In genomic region chr12:15629108-15629507, GRCh38 we compare ENCODE assay signal across 8 cellular contexts.
DNase-seq lines count a peak whose midpoint lies in the region; ATAC-seq and TF ChIP-seq lines count a peak whose summit lies in the region.

No MANE protein-coding gene starts in this region.

- intact Hi-C loops in prostate gland (cut with DNase I), result loop anchor here (10.0 kb wide), 1 partner anchor 156 kb away; the partner anchor contains the start of gene EPS8

- TF ChIP-seq CTCF in prostate gland (IDR thresholded peaks at IDR 0.05), result no peak

- no peak overlapping the region for H3K4me3 ChIP-seq in prostate gland

- no peaks in the 10 kb centered on the region for H3K36me3 ChIP-seq in prostate gland

- 16% methylated on average over 5 of the region's 5 CpGs for WGBS in prostate gland

- H3K4me1 ChIP-seq in prostate gland (replicated peaks), result no peaks in the 10 kb centered on the region

- ATAC-seq in GM19468 (IDR thresholded peaks at IDR 0.05; ENCODE audit: extremely low read depth, unreplicated experiment) (peak; percentile 44), HG02970 (IDR thresholded peaks at IDR 0.05; ENCODE audit: low FRiP score, unreplicated experiment) (no peak), GM21528 (IDR thresholded peaks at IDR 0.05; ENCODE audit: low FRiP score, unreplicated experiment) (no peak)

- DNase-seq in OCI-M1 (lab: John Stamatoyannopoulos, UW) (peak; percentile 72), fibroblast of the conjunctiva (ENCODE audit: low read depth) (peak; percentile 96), prostate gland (ENCODE audit: low spot score) (peak; percentile 7), SK-N-DZ (ENCODE audit: low spot score) (no peak), NCI-H748 (lab: John Stamatoyannopoulos, UW; ENCODE audit: unreplicated experiment) (no peak)

- H3K27ac ChIP-seq in prostate gland, result peak overlapping the region; percentile 64 to 67

- H3K27me3 ChIP-seq in prostate gland (replicated peaks; ENCODE audit: insufficient read depth), result no peaks in the 10 kb centered on the region

- no peaks in the 10 kb centered on the region for H3K9me3 ChIP-seq in prostate gland

- TF ChIP-seq POLR2A in prostate gland (IDR thresholded peaks at IDR 0.05), result no peak

Comparison
In these comparisons a context has a peak if more than half of its experiments do, and no peak if none do; other contexts are left out.
1. DNase-seq: peak in OCI-M1 (single experiment), fibroblast of the conjunctiva (single experiment) and prostate gland (single experiment); none in SK-N-DZ (single experiment) and NCI-H748 (single experiment).